Comparison of ENCODE assay signal across 15 cellular contexts in genomic region chr4:98027827-98028226, GRCh38.
A peak's percentile ranks its signal among the peaks of the same experiment; 100 is the strongest.
DNase-seq lines count a peak whose midpoint lies in the region; ATAC-seq, FAIRE-seq and TF ChIP-seq lines count a peak whose summit lies in the region.
"Had no signal": no experiment of that assay in that cellular context is flagged by ENCODE, and none has a peak within 500 bp of the region (broad histone marks: within the 10 kb centered on the region; RNA-seq: fewer than 3 reads in every experiment).

No MANE protein-coding gene starts in this region.

- no peaks in the 10 kb centered on the region for H3K36me3 Mint-ChIP-seq in MCF 10A (ENCODE audit: insufficient read depth, unreplicated experiment)
- no peaks in the 10 kb centered on the region for H3K36me3 Mint-ChIP-seq in activated naive CD8-positive, alpha-beta T cell treated with anti-CD3 and anti-CD28 coated beads for 36 hours

- H3K27me3 ChIP-seq in breast epithelium = no peaks in the 10 kb centered on the region

- in situ Hi-C loops in GM13977 (cut with MboI; ENCODE audit: low pct_unique_long_range_greater_than_20kb, low sequenced_read_pairs, unreplicated experiment) = no loop called here

- H3K4me1 ChIP-seq in breast epithelium = no peaks in the 10 kb centered on the region

- peak; percentile 80 for DNase-seq in MCF 10A (ENCODE audit: unreplicated experiment)
- no peak for DNase-seq in breast epithelium (ENCODE audit: low spot score in 2 of 2)
- DNase-seq in RKO (ENCODE audit: low spot score) = peak; percentile 82
- DNase-seq in urothelium cell line (ENCODE audit: low spot score) = peak; percentile 54
- DNase-seq in activated naive CD8-positive, alpha-beta T cell treated with anti-CD3 and anti-CD28 coated beads for 36 hours = no peak
- no peak for DNase-seq in GM13977 (ENCODE audit: low spot score)
- DNase-seq in GM10248 (ENCODE audit: extremely low spot score) = no peak
- DNase-seq: activated CD4-positive, alpha-beta T cell treated with anti-CD3 and anti-CD28 coated beads for 1 hour; dermis blood vessel endothelial cell; mucosa of descending colon; NCI-H1930; stimulated activated CD8-positive, alpha-beta memory T cell treated with anti-CD3 and anti-CD28 coated beads, Interleukin-4, amount 100 ng/mL, for 48 hours had no signal

- CTCF ChIA-PET in MCF 10A (lab: Yijun Ruan, JAX) = interaction anchor here (0.6 to 2.1 kb wide), 11 partner anchors 11 to 1619 kb away, joined by 3 to 5 read pairs (median 4); no protein-coding TSS in a partner anchor
- CTCF ChIA-PET in GM10248 (lab: Yijun Ruan, JAX) = no interaction called here

- BruUV-seq in MCF 10A (replicated peaks; lab: Mats Ljungman, UMichigan) = no TSS peak

- no peaks in the 10 kb centered on the region for H3K27me3 Mint-ChIP-seq in MCF 10A (ENCODE audit: insufficient read depth, unreplicated experiment)
- H3K27me3 Mint-ChIP-seq in activated naive CD8-positive, alpha-beta T cell treated with anti-CD3 and anti-CD28 coated beads for 36 hours = no peaks in the 10 kb centered on the region

- peak; percentile 86 for ATAC-seq in esophagus mucosa
- ATAC-seq: mucosa of descending colon had no signal

- intact Hi-C loops in MCF 10A (cut with micrococcal nuclease) (no loop called here), breast epithelium (cut with DNase I; ENCODE audit: low total_unique reads) (no loop called here)

- H3K27ac ChIP-seq in breast epithelium = no peak overlapping the region
- H3K27ac ChIP-seq: HL-60, skin epidermis had no signal

- H3K36me3 ChIP-seq in breast epithelium = no peaks in the 10 kb centered on the region

- no peak overlapping the region for H3K4me3 ChIP-seq in breast epithelium
- H3K4me3 ChIP-seq: mucosa of descending colon, skin epidermis had no signal

- POLR2A ChIA-PET in MCF 10A (lab: Yijun Ruan, JAX) (no interaction called here), GM10248 (lab: Yijun Ruan, JAX) (no interaction called here)

- peaks cover 3 to 16% of the 10 kb centered on the region in 2 donors for H3K9me3 ChIP-seq in breast epithelium

- peaks cover 9% of the 10 kb centered on the region for H3K4me1 Mint-ChIP-seq in MCF 10A (ENCODE audit: insufficient read depth, unreplicated experiment)
- H3K4me1 Mint-ChIP-seq in activated naive CD8-positive, alpha-beta T cell treated with anti-CD3 and anti-CD28 coated beads for 36 hours = no peaks in the 10 kb centered on the region

- no peak overlapping the region for H3K4me3 Mint-ChIP-seq in MCF 10A (ENCODE audit: unreplicated experiment)
- no peak overlapping the region for H3K4me3 Mint-ChIP-seq in activated naive CD8-positive, alpha-beta T cell treated with anti-CD3 and anti-CD28 coated beads for 36 hours

- FAIRE-seq in urothelium cell line (lab: Jason Lieb, UNC) = no peak

- H3K27ac Mint-ChIP-seq in MCF 10A (ENCODE audit: low read depth, unreplicated experiment) = no peak overlapping the region
- H3K27ac Mint-ChIP-seq in activated naive CD8-positive, alpha-beta T cell treated with anti-CD3 and anti-CD28 coated beads for 36 hours = no peak overlapping the region

- peaks cover 2% of the 10 kb centered on the region for H3K9me3 Mint-ChIP-seq in MCF 10A (ENCODE audit: unreplicated experiment)
- H3K9me3 Mint-ChIP-seq in activated naive CD8-positive, alpha-beta T cell treated with anti-CD3 and anti-CD28 coated beads for 36 hours = peaks cover 5% of the 10 kb centered on the region

- TF ChIP-seq POLR2A in breast epithelium (IDR thresholded peaks at IDR 0.05) = no peak

- peak; percentile 44 for TF ChIP-seq CTCF in MCF 10A (IDR thresholded peaks at IDR 0.05; ENCODE audit: unreplicated experiment)
- no peak for TF ChIP-seq CTCF in breast epithelium (IDR thresholded peaks at IDR 0.05)
- no peak for TF ChIP-seq CTCF in GM13977 (IDR thresholded peaks at IDR 0.05; ENCODE audit: extremely low read depth, insufficient read depth, missing control alignments)
- no peak for TF ChIP-seq CTCF in GM10248 (IDR thresholded peaks at IDR 0.05; ENCODE audit: control extremely low read depth, extremely low read depth, low read depth, missing control alignments)

Comparison
In these comparisons a context has a peak if more than half of its experiments do, and no peak if none do; other contexts are left out.
1. DNase-seq: peak in MCF 10A (single experiment), RKO (single experiment) and urothelium cell line (single experiment); none in breast epithelium (0 of 2), activated naive CD8-positive, alpha-beta T cell treated with anti-CD3 and anti-CD28 coated beads for 36 hours (single experiment), GM13977 (single experiment) and GM10248 (single experiment).